Comparison of ENCODE assay signal across 13 cellular contexts in the genomic region with DNA sequence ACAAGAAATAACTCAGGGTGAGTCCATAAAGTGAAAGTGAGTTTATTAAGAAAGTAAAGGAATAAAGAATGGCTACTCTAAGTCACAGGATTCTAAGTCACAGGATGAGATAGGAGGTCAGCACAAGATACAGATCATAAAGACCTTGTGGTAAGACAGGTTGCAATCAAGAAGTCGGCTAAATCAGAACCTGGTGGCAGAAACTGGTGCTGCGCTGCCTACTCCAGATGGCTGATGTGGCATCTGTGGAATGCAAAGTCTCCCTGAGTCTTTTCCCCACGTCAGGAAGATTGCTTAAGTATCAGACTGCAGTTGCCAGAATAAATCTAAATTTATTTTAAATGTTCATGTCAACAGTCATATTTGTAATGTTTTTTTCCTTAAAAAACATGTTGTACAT. TPM values are rescaled to one million over a fixed set of nuclear protein-coding genes. Genes with fewer than 3 reads are reported as not detected.
DNase-seq lines count a peak whose midpoint lies in the region; ATAC-seq, FAIRE-seq and TF ChIP-seq lines count a peak whose summit lies in the region.
"Had no signal": no experiment of that assay in that cellular context is flagged by ENCODE, and none has a peak within 500 bp of the region (broad histone marks: within the 10 kb centered on the region; RNA-seq: fewer than 3 reads in every experiment).

No MANE protein-coding gene starts in this region.

- no peak overlapping the region for H3K4me3 ChIP-seq in A549
- H3K4me3 ChIP-seq: BLaER1 treated with 17β-estradiol and CSF1 and Interleukin-3, amounts not matched to agents 10 nM and 100 nM had no signal

- no peak overlapping the region for H2BK5ac ChIP-seq in H9 (ENCODE audit: insufficient read length, low read length)

- H3K27ac ChIP-seq in A549 (peak overlapping the region; percentile 57 to 96), H9 (ENCODE audit: insufficient read length, low read depth, low read length) (no peak overlapping the region)
- H3K27ac ChIP-seq: BLaER1 treated with 17β-estradiol and CSF1 and Interleukin-3, amounts not matched to agents 10 nM and 100 nM; epithelial cell of prostate had no signal

- ATAC-seq in A549 = peak; percentile 28 to 49; a peak in 3 of 6 replicates
- no peak for ATAC-seq in GM19395 (IDR thresholded peaks at IDR 0.05; ENCODE audit: unreplicated experiment)
- no peak for ATAC-seq in HG03565 (IDR thresholded peaks at IDR 0.05; ENCODE audit: unreplicated experiment)
- ATAC-seq in activated naive CD4-positive, alpha-beta T cell treated with anti-CD3 and anti-CD28 coated beads, Interleukin-2, amount 50 U/mL, for 72 hours = no peak

- no peak overlapping the region for H3K4ac ChIP-seq in H9 (ENCODE audit: low read depth, low read length)

- peaks cover 2 to 4% (median 2%) of the 10 kb centered on the region in 3 experiments; a peak in 2 of 7 replicates for H3K36me3 Mint-ChIP-seq in H9 (ENCODE audit: insufficient read depth in 1 of 3, low read depth in 3 of 3)
- H3K36me3 Mint-ChIP-seq in activated naive CD4-positive, alpha-beta T cell treated with anti-CD3 and anti-CD28 coated beads, Interleukin-2, amount 50 U/mL, for 72 hours = peaks cover 12 to 16% of the 10 kb centered on the region in 2 donors

- H2BK20ac ChIP-seq in H9 (ENCODE audit: low read depth, low read length, poor library complexity, severe bottlenecking) = no peak overlapping the region

- peaks cover 58% of the 10 kb centered on the region for H3K4me1 ChIP-seq in A549
- H3K4me1 ChIP-seq in H9 (ENCODE audit: insufficient read depth, low read length) = no peaks in the 10 kb centered on the region

- TF ChIP-seq POLR2A in A549 (IDR thresholded peaks at IDR 0.05; ENCODE audit: low read length) = no peak

- no peak overlapping the region for H2BK15ac ChIP-seq in H9 (ENCODE audit: low read depth, low read length)

- H3K79me1 ChIP-seq in H9 (ENCODE audit: insufficient read depth, low read depth, low read length, poor library complexity, severe bottlenecking) = no peaks in the 10 kb centered on the region

- no peak overlapping the region for H4K8ac ChIP-seq in H9 (replicated peaks; ENCODE audit: insufficient read length, low read depth, low read length)

- H3K27me3 ChIP-seq in H9 (ENCODE audit: insufficient read depth, low read length) = no peaks in the 10 kb centered on the region
- H3K27me3 ChIP-seq: BLaER1 treated with 17β-estradiol and CSF1 and Interleukin-3, amounts not matched to agents 10 nM and 100 nM had no signal

- H4K91ac ChIP-seq in H9 (ENCODE audit: insufficient read length, low read depth, low read length) = no peak overlapping the region

- no peaks in the 10 kb centered on the region; a peak in 1 of 5 replicates for H3K9me3 Mint-ChIP-seq in H9
- H3K9me3 Mint-ChIP-seq in activated naive CD4-positive, alpha-beta T cell treated with anti-CD3 and anti-CD28 coated beads, Interleukin-2, amount 50 U/mL, for 72 hours = peaks cover 9 to 10% of the 10 kb centered on the region in 2 donors

- no peak for TF ChIP-seq EP300 in A549 (IDR thresholded peaks at IDR 0.05)

- H3K27ac Mint-ChIP-seq in H9 = no peak overlapping the region
- no peak overlapping the region for H3K27ac Mint-ChIP-seq in activated naive CD4-positive, alpha-beta T cell treated with anti-CD3 and anti-CD28 coated beads, Interleukin-2, amount 50 U/mL, for 72 hours

- no peak overlapping the region for H2BK12ac ChIP-seq in H9 (ENCODE audit: insufficient read length, low read depth, low read length)

- H3K27me3 Mint-ChIP-seq in H9 (ENCODE audit: low read depth) = no peaks in the 10 kb centered on the region; the same call in 1 of the 2 replicates

- TF ChIP-seq CTCF in A549 (IDR thresholded peaks at IDR 0.05) (no peak), H9 (conservative IDR thresholded peaks at IDR 0.05) (peak; percentile 42)

- CTCF ChIA-PET in A549 (lab: Yijun Ruan, JAX) = interaction anchor here (1.0 to 21.9 kb wide), 6 partner anchors 13 to 52 kb away, joined by 3 to 525 read pairs (median 68); a partner anchor contains a TSS

- H2AK5ac ChIP-seq in H9 (ENCODE audit: insufficient read length, low read length) = no peak overlapping the region

- H3K9me3 ChIP-seq in A549 (no peaks in the 10 kb centered on the region), H9 (ENCODE audit: control insufficient read depth, low read depth, low read length) (no peaks in the 10 kb centered on the region)

- no peak overlapping the region for H4K5ac ChIP-seq in H9 (ENCODE audit: insufficient read length, low read depth, low read length)

- no peak overlapping the region for H3K18ac ChIP-seq in H9 (ENCODE audit: insufficient read length, low read depth, low read length)

- no peak overlapping the region for H3K23ac ChIP-seq in H9 (ENCODE audit: insufficient read length, low read depth, low read length)

- FAIRE-seq in A549 (lab: Jason Lieb, UNC) = no peak

- H2BK120ac ChIP-seq in H9 (ENCODE audit: low read depth, low read length, poor library complexity, severe bottlenecking) = no peak overlapping the region

- 31% methylated on average over 3 of the region's 3 CpGs for WGBS in A549 (ENCODE audit: missing lambda C conversion rate)
- no CpG with 5 or more reads among the region's 3 CpGs for WGBS in H9 (ENCODE audit: extremely low coverage, insufficient read length, low lambda C conversion rate)

- peaks cover 19 to 26% of the 10 kb centered on the region in 2 experiments for H3K4me1 Mint-ChIP-seq in H9

- peak overlapping the region; percentile 50 for H3K4me2 ChIP-seq in A549
- H3K4me2 ChIP-seq in H9 (ENCODE audit: insufficient read depth, insufficient read length, low read length) = no peak overlapping the region
- H3K4me2 ChIP-seq: BLaER1 treated with 17β-estradiol and CSF1 and Interleukin-3, amounts not matched to agents 10 nM and 100 nM had no signal

- no peak overlapping the region for H2AFZ ChIP-seq in H9 (ENCODE audit: low read length)

- TF ChIP-seq RAD21 in A549 (conservative IDR thresholded peaks at IDR 0.05 in 1 of 2, IDR thresholded peaks at IDR 0.05 in 1 of 2) = no peak

- no peaks in the 10 kb centered on the region for H3K23me2 ChIP-seq in H9 (ENCODE audit: insufficient read length, low read depth, low read length, poor library complexity, severe bottlenecking)

- H3T11ph ChIP-seq in H9 (ENCODE audit: low read length) = no peak overlapping the region

- DNase-seq in A549 (ENCODE audit: low read depth in 1 of 2, low spot score in 1 of 2) (peak; percentile 63 to 81), H9 (no peak), amniotic stem cell (lab: John Stamatoyannopoulos, UW) (peak; percentile 75), hepatic stellate cell (ENCODE audit: low spot score) (peak; percentile 84), CD1c-positive myeloid dendritic cell (ENCODE audit: extremely low spot score) (no peak)
- DNase-seq in activated naive CD4-positive, alpha-beta T cell treated with anti-CD3 and anti-CD28 coated beads, Interleukin-2, amount 50 U/mL, for 72 hours (ENCODE audit: low spot score in 2 of 2) = no peak
- DNase-seq: KG1; naive B cell; stimulated activated CD4-positive, alpha-beta T cell treated with anti-CD3 and anti-CD28 coated beads, Interleukin-4, amount 100 ng/mL, for 1 hour had no signal

- POLR2A ChIA-PET in A549 (lab: Yijun Ruan, JAX) = interaction anchor here (0.6 kb wide), 1 partner anchor 46 kb away, joined by 5 read pairs; no protein-coding TSS in a partner anchor

- H3K14ac ChIP-seq in H9 (ENCODE audit: insufficient read depth, low read length) = no peak overlapping the region

- H3K79me2 ChIP-seq in H9 (ENCODE audit: insufficient read depth, low read length) = no peaks in the 10 kb centered on the region

- H3K4me3 Mint-ChIP-seq in H9 = no peak overlapping the region
- H3K4me3 Mint-ChIP-seq: naive B cell had no signal

- no peak overlapping the region for H3K56ac ChIP-seq in H9 (ENCODE audit: insufficient read length, low read depth, low read length)

- H3K9ac ChIP-seq in H9 (ENCODE audit: extremely low read depth, insufficient read length, low read length) = no peak overlapping the region
- H3K9ac ChIP-seq: BLaER1 treated with 17β-estradiol and CSF1 and Interleukin-3, amounts not matched to agents 10 nM and 100 nM had no signal

- H4K20me1 ChIP-seq in H9 (ENCODE audit: control insufficient read depth, insufficient read depth, insufficient read length) = no peaks in the 10 kb centered on the region
- H4K20me1 ChIP-seq: BLaER1 treated with 17β-estradiol and CSF1 and Interleukin-3, amounts not matched to agents 10 nM and 100 nM had no signal

TF ChIP-seq in A549, 52 proteins besides CTCF, POLR2A, EP300 and RAD21 (continues in another document):
- TF ChIP-seq HOXA7 (CRISPR knock-in tag; IDR thresholded peaks at IDR 0.05) (no peak), GATA3 (IDR thresholded peaks at IDR 0.05; ENCODE audit: borderline replicate concordance) (no peak), SMC3 (IDR thresholded peaks at IDR 0.05) (no peak), JUN (IDR thresholded peaks at IDR 0.05) (no peak)
- TF ChIP-seq, protein P1, sequence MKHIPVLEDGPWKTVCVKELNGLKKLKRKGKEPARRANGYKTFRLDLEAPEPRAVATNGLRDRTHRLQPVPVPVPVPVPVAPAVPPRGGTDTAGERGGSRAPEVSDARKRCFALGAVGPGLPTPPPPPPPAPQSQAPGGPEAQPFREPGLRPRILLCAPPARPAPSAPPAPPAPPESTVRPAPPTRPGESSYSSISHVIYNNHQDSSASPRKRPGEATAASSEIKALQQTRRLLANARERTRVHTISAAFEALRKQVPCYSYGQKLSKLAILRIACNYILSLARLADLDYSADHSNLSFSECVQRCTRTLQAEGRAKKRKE (CRISPR knock-in tag; IDR thresholded peaks at IDR 0.05; ENCODE audit: low read depth) = peak; percentile 31; the same call in 1 of the 2 replicates
- TF ChIP-seq, protein P2, sequence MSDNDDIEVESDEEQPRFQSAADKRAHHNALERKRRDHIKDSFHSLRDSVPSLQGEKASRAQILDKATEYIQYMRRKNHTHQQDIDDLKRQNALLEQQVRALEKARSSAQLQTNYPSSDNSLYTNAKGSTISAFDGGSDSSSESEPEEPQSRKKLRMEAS (IDR thresholded peaks at IDR 0.05) = no peak

RNA-seq across cellular contexts. Expression of a gene that starts 10.7 kb away (rescaled TPM):
- polyA plus RNA-seq in A549 (2011; rRNA removed) (0.33 and 0.49 TPM in 2 replicates), A549 (2017; fragmentation: RNase III; extraction: RNeasy Plus Mini Kit Qiagen cat#74134 plus additional on column Dnase treatment) (0.41 to 0.67 TPM (median 0.43 TPM) in 3 replicates)
- polyA plus RNA-seq in A549 (2012; cell fraction: cytosol; rRNA removed) = 0.73 and 1.3 TPM in 2 replicates
- polyA plus RNA-seq in A549 (2012; cell fraction: nucleus; rRNA removed) = 0.76 and 0.90 TPM in 2 replicates
- polyA minus RNA-seq in A549 (2011; rRNA and poly(A)+ RNA removed) = 0.58 and 0.66 TPM in 2 replicates
- total RNA-seq in H9 (2021) = 0.33 and 0.39 TPM in 2 replicates
- total RNA-seq in activated naive CD4-positive, alpha-beta T cell treated with anti-CD3 and anti-CD28 coated beads, Interleukin-2, amount 50 U/mL, for 72 hours = under 1 TPM; 0.09 to 0.37 TPM

RNA-seq across cellular contexts. Expression of a gene that starts 19.8 kb away (rescaled TPM):
- polyA plus RNA-seq in A549 (2011; rRNA removed) (9.9 and 10.1 TPM in 2 replicates), A549 (2017; fragmentation: RNase III; extraction: RNeasy Plus Mini Kit Qiagen cat#74134 plus additional on column Dnase treatment) (11.1 to 13.9 TPM (median 12.3 TPM) in 3 replicates)
- polyA plus RNA-seq in A549 (2012; cell fraction: cytosol; rRNA removed) = 32.0 and 52.5 TPM in 2 replicates
- polyA plus RNA-seq in A549 (2012; cell fraction: nucleus; rRNA removed) = 59.4 and 69.8 TPM in 2 replicates
- 4.5 and 6.9 TPM in 2 replicates for polyA minus RNA-seq in A549 (2011; rRNA and poly(A)+ RNA removed)
- not detected in 2 replicates for total RNA-seq in H9 (2021)
- total RNA-seq in activated naive CD4-positive, alpha-beta T cell treated with anti-CD3 and anti-CD28 coated beads, Interleukin-2, amount 50 U/mL, for 72 hours = not detected

Comparison
In these comparisons a context has a peak if more than half of its experiments do, and no peak if none do; other contexts are left out.
1. ATAC-seq: peak in A549 (2 of 2); none in GM19395 (single experiment), HG03565 (single experiment) and activated naive CD4-positive, alpha-beta T cell treated with anti-CD3 and anti-CD28 coated beads, Interleukin-2, amount 50 U/mL, for 72 hours (0 of 2).
2. DNase-seq: peak in A549 (2 of 2), amniotic stem cell (single experiment) and hepatic stellate cell (single experiment); none in H9 (single experiment), CD1c-positive myeloid dendritic cell (single experiment) and activated naive CD4-positive, alpha-beta T cell treated with anti-CD3 and anti-CD28 coated beads, Interleukin-2, amount 50 U/mL, for 72 hours (0 of 2).